1 cellular context compared by ENCODE assay signal in genomic region chr17:74325376-74325742, GRCh38.
TF ChIP-seq lines count a peak whose summit lies in the region.

No MANE protein-coding gene starts in this region.

TF ChIP-seq in H1, 55 proteins besides CTCF, POLR2A, EP300 and RAD21:
- TF ChIP-seq SRF (IDR thresholded peaks at IDR 0.05; ENCODE audit: low read depth, low read length) = no peak
- TF ChIP-seq TEAD4 (IDR thresholded peaks at IDR 0.05; ENCODE audit: low read depth, low read length) = no peak
- no peak for TF ChIP-seq CEBPB (IDR thresholded peaks at IDR 0.05; ENCODE audit: low read depth, low read length)
- no peak for TF ChIP-seq KDM5A (IDR thresholded peaks at IDR 0.05; ENCODE audit: low read length)
- TF ChIP-seq BACH1 (IDR thresholded peaks at IDR 0.05; ENCODE audit: low read length) = no peak
- no peak for TF ChIP-seq PHF8 (conservative IDR thresholded peaks at IDR 0.05; ENCODE audit: low read depth, low read length)
- no peak for TF ChIP-seq KDM4A (IDR thresholded peaks at IDR 0.05; ENCODE audit: low read depth, low read length, severe bottlenecking)
- TF ChIP-seq POU5F1 (IDR thresholded peaks at IDR 0.05; ENCODE audit: low read depth, low read length) = no peak
- TF ChIP-seq JUN (IDR thresholded peaks at IDR 0.05; ENCODE audit: low read depth, low read length) = no peak
- no peak for TF ChIP-seq ZNF274 (IDR thresholded peaks at IDR 0.05; ENCODE audit: borderline replicate concordance, extremely low read depth, low read length)
- no peak for TF ChIP-seq POLR2AphosphoS5 (IDR thresholded peaks at IDR 0.05; ENCODE audit: low read depth, low read length)
- no peak for TF ChIP-seq BCL11A (IDR thresholded peaks at IDR 0.05; ENCODE audit: low read depth in 2 of 2, low read length in 2 of 2)
- TF ChIP-seq CHD2 (IDR thresholded peaks at IDR 0.05; ENCODE audit: low read length) = no peak
- no peak for TF ChIP-seq E2F6 (IDR thresholded peaks at IDR 0.05)
- TF ChIP-seq KDM1A (IDR thresholded peaks at IDR 0.05; ENCODE audit: borderline replicate concordance, low read length) = no peak
- TF ChIP-seq RXRA (IDR thresholded peaks at IDR 0.05; ENCODE audit: insufficient read depth, low read depth, low read length) = no peak
- TF ChIP-seq ASH2L (IDR thresholded peaks at IDR 0.05; ENCODE audit: low read length) = no peak
- TF ChIP-seq SAP30 (IDR thresholded peaks at IDR 0.05; ENCODE audit: insufficient read depth, insufficient replicate concordance, low read length) = no peak
